ENCODE assay signal across 14 cellular contexts in the genomic region with DNA sequence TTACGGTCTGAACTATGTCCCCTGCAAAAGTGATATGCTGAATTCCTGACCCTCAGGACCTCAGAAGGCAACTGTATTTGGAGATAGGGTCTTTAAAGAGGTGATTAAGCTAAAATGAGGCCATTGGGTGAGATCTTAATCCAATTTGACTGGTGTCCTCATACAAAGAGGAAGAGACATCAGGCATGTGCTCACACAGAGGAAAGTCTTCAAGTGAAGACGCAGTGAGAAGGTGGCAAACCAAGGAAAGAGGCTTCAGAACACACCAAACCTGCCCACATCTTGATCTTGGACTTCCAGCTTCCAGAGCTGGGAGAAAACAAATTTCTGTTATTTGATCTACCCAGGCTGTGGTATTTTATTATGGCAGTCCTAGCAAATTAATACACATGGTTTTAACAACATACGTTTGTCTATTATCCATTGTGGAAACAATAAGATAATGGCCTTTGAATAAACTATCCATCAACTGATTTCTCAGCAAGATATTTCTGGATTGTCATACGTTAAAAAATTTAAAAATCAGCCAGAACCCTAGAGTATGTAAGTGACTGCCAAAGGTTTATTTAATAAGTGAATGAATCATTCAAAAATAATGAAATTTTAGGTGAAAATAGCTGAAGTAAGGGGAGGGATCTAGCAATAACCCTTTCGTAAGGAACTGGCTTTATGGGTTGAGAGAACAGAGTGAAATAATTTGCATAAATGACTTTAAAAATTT. TPM values are rescaled to one million over a fixed set of nuclear protein-coding genes. Genes with fewer than 3 reads are reported as not detected.
DNase-seq lines count a peak whose midpoint lies in the region; ATAC-seq and TF ChIP-seq lines count a peak whose summit lies in the region.
"Had no signal": no experiment of that assay in that cellular context is flagged by ENCODE, and none has a peak within 500 bp of the region (broad histone marks: within the 10 kb centered on the region; RNA-seq: fewer than 3 reads in every experiment).

No MANE protein-coding gene starts in this region.

- peaks cover 56% of the 10 kb centered on the region for H3K36me3 Mint-ChIP-seq in T-helper 1 cell treated with Interleukin-12 subunit alpha and Interleukin-12 subunit beta and Interleukin-4 antibody, amounts not matched to agents 30 μg/mL and 1 μg/mL, for 36 hours (ENCODE audit: low read depth)
- H3K36me3 Mint-ChIP-seq in central memory CD8-positive, alpha-beta T cell (ENCODE audit: insufficient read depth), result peaks cover 56% of the 10 kb centered on the region

- BruUV-seq in OCI-LY7 (replicated peaks; lab: Mats Ljungman, UMichigan), result no TSS peak

- H3K4me2 ChIP-seq in OCI-LY7 (ENCODE audit: low read length), result peak overlapping the region; percentile 39; the same call in 1 of the 2 replicates

- H3K4me1 ChIP-seq in OCI-LY7 (ENCODE audit: insufficient read depth, low read length, poor library complexity, severe bottlenecking), result peaks cover 55% of the 10 kb centered on the region

- H3K9me2 ChIP-seq in OCI-LY7 (ENCODE audit: insufficient read depth, low read length), result no peaks in the 10 kb centered on the region

- no peaks in the 10 kb centered on the region for H4K20me1 ChIP-seq in OCI-LY7 (ENCODE audit: insufficient read depth, low read length)

- H3K4me3 Mint-ChIP-seq in T-helper 1 cell treated with Interleukin-12 subunit alpha and Interleukin-12 subunit beta and Interleukin-4 antibody, amounts not matched to agents 30 μg/mL and 1 μg/mL, for 36 hours, result peak overlapping the region; percentile 62
- peak overlapping the region; percentile 78 for H3K4me3 Mint-ChIP-seq in central memory CD8-positive, alpha-beta T cell
- H3K4me3 Mint-ChIP-seq: neural crest cell had no signal

- TF ChIP-seq CTCF in OCI-LY7 (conservative IDR thresholded peaks at IDR 0.05; ENCODE audit: low read length), result no peak

- H3K79me2 ChIP-seq in OCI-LY7 (ENCODE audit: insufficient read depth, low read depth, low read length), result peaks cover 96% of the 10 kb centered on the region

- POLR2A ChIA-PET in OCI-LY7 (lab: Charles Lee), result interaction anchor here (0.6 to 1.1 kb wide), 6 partner anchors 9 to 449 kb away, joined by 3 to 6 read pairs (median 4); no protein-coding TSS in a partner anchor

- CTCF ChIA-PET in OCI-LY7 (lab: Charles Lee; ENCODE audit: unreplicated experiment), result no interaction called here

- no peaks in the 10 kb centered on the region for H3K9me3 Mint-ChIP-seq in T-helper 1 cell treated with Interleukin-12 subunit alpha and Interleukin-12 subunit beta and Interleukin-4 antibody, amounts not matched to agents 30 μg/mL and 1 μg/mL, for 36 hours
- H3K9me3 Mint-ChIP-seq in central memory CD8-positive, alpha-beta T cell, result no peaks in the 10 kb centered on the region
- H3K9me3 Mint-ChIP-seq: neural crest cell had no signal

- no peak overlapping the region for H2AFZ ChIP-seq in OCI-LY7 (ENCODE audit: low read length)

- ATAC-seq in central memory CD8-positive, alpha-beta T cell (replicated peaks; ENCODE audit: extremely low read depth, poor library complexity, severe bottlenecking), result no peak
- no peak for ATAC-seq in HG02885 (IDR thresholded peaks at IDR 0.05; ENCODE audit: poor library complexity, unreplicated experiment)

- H3K27ac ChIP-seq in OCI-LY7 (ENCODE audit: low read depth, low read length, poor library complexity, severe bottlenecking) (peak overlapping the region; percentile 7), skin epidermis (peak overlapping the region in 12 of 21 experiments; percentile 17 to 93 (median 51))

- H3K27me3 Mint-ChIP-seq in T-helper 1 cell treated with Interleukin-12 subunit alpha and Interleukin-12 subunit beta and Interleukin-4 antibody, amounts not matched to agents 30 μg/mL and 1 μg/mL, for 36 hours (ENCODE audit: low read depth), result no peaks in the 10 kb centered on the region
- H3K27me3 Mint-ChIP-seq in central memory CD8-positive, alpha-beta T cell, result no peaks in the 10 kb centered on the region

- intact Hi-C loops in OCI-LY7 (cut with micrococcal nuclease; ENCODE audit: unreplicated experiment), result no loop called here

- peaks cover 46% of the 10 kb centered on the region for H3K36me3 ChIP-seq in OCI-LY7 (ENCODE audit: insufficient read depth, low read length)

- no peak overlapping the region for H3K4me3 ChIP-seq in OCI-LY7 (ENCODE audit: low read depth, low read length, poor library complexity, severe bottlenecking)
- H3K4me3 ChIP-seq in skin epidermis, result no peak overlapping the region

- peaks cover 67% of the 10 kb centered on the region for H3K4me1 Mint-ChIP-seq in T-helper 1 cell treated with Interleukin-12 subunit alpha and Interleukin-12 subunit beta and Interleukin-4 antibody, amounts not matched to agents 30 μg/mL and 1 μg/mL, for 36 hours (ENCODE audit: low read depth)
- peaks cover 78% of the 10 kb centered on the region for H3K4me1 Mint-ChIP-seq in central memory CD8-positive, alpha-beta T cell

- H3K27ac Mint-ChIP-seq in T-helper 1 cell treated with Interleukin-12 subunit alpha and Interleukin-12 subunit beta and Interleukin-4 antibody, amounts not matched to agents 30 μg/mL and 1 μg/mL, for 36 hours, result peak overlapping the region; percentile 88
- peak overlapping the region; percentile 94 for H3K27ac Mint-ChIP-seq in central memory CD8-positive, alpha-beta T cell (ENCODE audit: low read depth)

- DNase-seq in T-helper 1 cell, result no peak
- no peak for DNase-seq in OCI-LY7 (ENCODE audit: low spot score)
- no peak for DNase-seq in central memory CD8-positive, alpha-beta T cell (ENCODE audit: low spot score in 2 of 2)
- no peak for DNase-seq in NK-92 treated with Interleukin-12 subunit alpha and Interleukin-12 subunit beta, amount 100 ng/mL, for 24 hours (lab: John Stamatoyannopoulos, UW)
- no peak for DNase-seq in effector CD4-positive, alpha-beta T cell
- DNase-seq: 8988T; NCI-H2081 treated with DMSO at 0.1 percent for 48 hours; RPMI8226; stimulated activated CD4-positive, alpha-beta T cell treated with anti-CD3 and anti-CD28 coated beads, Interleukin-2, amount 100 ng/mL, for 24 hours; trophoblast cell had no signal

- no peaks in the 10 kb centered on the region for H3K9me3 ChIP-seq in OCI-LY7 (ENCODE audit: low read length)

RNA-seq across cellular contexts. Expression of a gene that starts 6.5 kb away (rescaled TPM):
- total RNA-seq in OCI-LY7 (2014; rRNA removed; shearing (Covaris generic)), result 22.7 and 27.1 TPM in 2 replicates
- 183 and 192 TPM in 2 replicates for total RNA-seq in OCI-LY7 (2022)
